ENCODE assay signal across 8 cellular contexts in the genomic region with DNA sequence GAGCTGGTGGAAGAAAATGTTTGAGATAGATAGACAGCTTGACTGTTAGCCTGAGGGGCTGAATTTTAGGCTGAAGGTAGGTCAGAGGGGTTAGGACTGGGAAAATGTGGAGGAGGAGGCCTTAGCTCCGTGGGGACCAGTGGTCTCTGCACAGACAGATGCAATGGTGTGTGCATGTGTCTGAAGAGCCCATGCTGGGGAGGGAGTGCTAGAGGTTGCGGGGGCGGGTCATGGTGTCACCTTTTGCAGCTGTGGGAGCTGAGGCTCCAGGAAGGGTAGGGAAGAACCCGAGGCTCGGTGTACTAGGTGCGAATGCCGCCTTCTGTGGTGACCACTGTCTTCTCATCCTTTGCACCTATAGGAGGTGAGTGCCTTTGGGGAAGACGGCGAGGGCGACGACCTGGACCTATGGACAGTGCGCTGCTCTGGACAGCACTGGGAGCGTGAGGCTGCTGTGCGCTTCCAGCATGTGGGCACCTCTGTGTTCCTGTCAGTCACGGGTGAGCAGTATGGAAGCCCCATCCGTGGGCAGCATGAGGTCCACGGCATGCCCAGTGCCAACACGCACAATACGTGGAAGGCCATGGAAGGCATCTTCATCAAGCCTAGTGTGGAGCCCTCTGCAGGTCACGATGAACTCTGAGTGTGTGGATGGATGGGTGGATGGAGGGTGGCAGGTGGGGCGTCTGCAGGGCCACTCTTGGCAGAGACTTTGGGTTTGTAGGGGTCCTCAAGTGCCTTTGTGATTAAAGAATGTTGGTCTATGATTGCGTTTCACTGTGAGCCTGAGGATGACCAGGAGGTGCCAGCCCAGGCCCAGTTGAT. TPM values are rescaled to one million over a fixed set of nuclear protein-coding genes. Genes with fewer than 3 reads are reported as not detected.
A peak's percentile ranks its signal among the peaks of the same experiment; 100 is the strongest.
DNase-seq lines count a peak whose midpoint lies in the region; ATAC-seq, FAIRE-seq and TF ChIP-seq lines count a peak whose summit lies in the region.

No MANE protein-coding gene starts in this region.

- peak overlapping the region; percentile 95 for H3K4me2 ChIP-seq in A549

- TF ChIP-seq CTCF in A549 (IDR thresholded peaks at IDR 0.05) (no peak), GM12874 (IDR thresholded peaks at IDR 0.05; ENCODE audit: insufficient read depth, low read depth, low read length) (peak; percentile 38), WTC11 (IDR thresholded peaks at IDR 0.05) (no peak), transverse colon (IDR thresholded peaks at IDR 0.05) (no peak)

- CTCF ChIA-PET in A549 (lab: Yijun Ruan, JAX) = interaction anchor here (0.7 to 6.5 kb wide), 13 partner anchors 9 to 51 kb away, joined by 3 to 133 read pairs (median 5); partner anchors contain the start of genes CCDC116 and YDJC
- CTCF ChIA-PET in WTC11 (lab: Charles Lee) = interaction anchor here (0.7 to 4.3 kb wide), 17 partner anchors 9 to 303 kb away, joined by 3 to 273 read pairs (median 6); partner anchors contain the start of genes CCDC116, YDJC and YPEL1

- no peak for DNase-seq in A549 (ENCODE audit: low read depth in 1 of 2, low spot score in 1 of 2)
- DNase-seq in WTC11 (ENCODE audit: low spot score) = no peak
- no peak for DNase-seq in immature natural killer cell
- DNase-seq in transverse colon = no peak
- DNase-seq in DMS53 treated with DMSO at 0.1 percent for 48 hours (lab: John Stamatoyannopoulos, UW; ENCODE audit: unreplicated experiment) = no peak
- DNase-seq in GM19239 (ENCODE audit: insufficient read length, low spot score) = no peak
- no peak for DNase-seq in left colon

- H3K4me1 ChIP-seq in A549 (peaks cover 10% of the 10 kb centered on the region; the same call in 2 of the 3 replicates), transverse colon (peaks cover 4 to 24% (median 21%) of the 10 kb centered on the region in 4 donors)

- H3K9me3 Mint-ChIP-seq in WTC11 (no peaks in the 10 kb centered on the region), immature natural killer cell (no peaks in the 10 kb centered on the region)

- H3K36me3 Mint-ChIP-seq in WTC11 (peaks cover 25% of the 10 kb centered on the region), immature natural killer cell (peaks cover 6 to 16% (median 12%) of the 10 kb centered on the region in 3 donors)

- TF ChIP-seq EP300 in A549 (IDR thresholded peaks at IDR 0.05) (no peak), transverse colon (IDR thresholded peaks at IDR 0.05; ENCODE audit: low read depth) (no peak)

- FAIRE-seq in A549 (lab: Jason Lieb, UNC) (no peak), GM19239 (lab: Jason Lieb, UNC) (no peak)

- H3K4me3 Mint-ChIP-seq in WTC11 = peak overlapping the region; percentile 83; the same call in 1 of the 2 replicates
- peak overlapping the region; percentile 79 to 96 (median 87) for H3K4me3 Mint-ChIP-seq in immature natural killer cell

- no peak overlapping the region for H3K27ac Mint-ChIP-seq in WTC11
- H3K27ac Mint-ChIP-seq in immature natural killer cell = peak overlapping the region in 5 of 6 donors; percentile 54 to 92 (median 60)

- no peak for TF ChIP-seq POLR2A in A549 (IDR thresholded peaks at IDR 0.05; ENCODE audit: low read length)
- TF ChIP-seq POLR2A in transverse colon (IDR thresholded peaks at IDR 0.05) = no peak

- no peaks in the 10 kb centered on the region for H3K27me3 ChIP-seq in transverse colon

- H3K27ac ChIP-seq in A549 (no peak overlapping the region), transverse colon (no peak overlapping the region)

- in situ Hi-C loops in transverse colon (cut with MboI; ENCODE audit: low pct_ligation_motif_present in 1 of 4, low pct_unique_long_range_greater_than_20kb in 1 of 4, low sequenced_read_pairs in 3 of 4) = no loop called here

- no peak for TF ChIP-seq RAD21 in A549 (conservative IDR thresholded peaks at IDR 0.05 in 1 of 2, IDR thresholded peaks at IDR 0.05 in 1 of 2)

- POLR2A ChIA-PET in A549 (lab: Yijun Ruan, JAX) = interaction anchor here (1.6 kb wide), 1 partner anchor 13 kb away, joined by 7 read pairs; no protein-coding TSS in a partner anchor
- POLR2A ChIA-PET in WTC11 (lab: Charles Lee) = interaction anchor here (0.8 to 2.8 kb wide), 3 partner anchors 8 to 20 kb away, joined by 3 to 22 read pairs (median 11); partner anchors contain the start of gene YDJC

- ATAC-seq in A549 (no peak), WTC11 (no peak), left colon (no peak)

- H3K4me3 ChIP-seq in A549 (no peak overlapping the region; the same call in 2 of the 3 replicates), transverse colon (peak overlapping the region in 1 of 4 donors; percentile 81)

- WGBS in A549 (ENCODE audit: missing lambda C conversion rate) = 91% methylated on average over 18 of the region's 22 CpGs
- 80 to 86% methylated on average over 7 to 22 of the region's 22 CpGs for WGBS in transverse colon (ENCODE audit: low coverage in 1 of 2), 2 donors

- intact Hi-C loops in transverse colon (cut with DNase I; ENCODE audit: low total_unique reads) (no loop called here), left colon (cut with DNase I, micrococcal nuclease) (no loop called here)

- peaks cover 16% of the 10 kb centered on the region for H3K4me1 Mint-ChIP-seq in WTC11
- H3K4me1 Mint-ChIP-seq in immature natural killer cell = peaks cover 29 to 38% of the 10 kb centered on the region in 2 donors

- no peaks in the 10 kb centered on the region for H3K36me3 ChIP-seq in transverse colon

- peaks cover 17% of the 10 kb centered on the region for H3K27me3 Mint-ChIP-seq in WTC11 (ENCODE audit: low read depth)
- H3K27me3 Mint-ChIP-seq in immature natural killer cell (ENCODE audit: low read depth in 3 of 3) = peaks cover 2 to 10% (median 6%) of the 10 kb centered on the region in 3 donors

- no peaks in the 10 kb centered on the region for H3K9me3 ChIP-seq in A549
- H3K9me3 ChIP-seq in transverse colon = no peaks in the 10 kb centered on the region

TF ChIP-seq in A549, 52 proteins besides CTCF, POLR2A, EP300 and RAD21:
- no peak for TF ChIP-seq TFCP2L1 (CRISPR knock-in tag; IDR thresholded peaks at IDR 0.05)
- TF ChIP-seq POLR2AphosphoS2 (conservative IDR thresholded peaks at IDR 0.05; ENCODE audit: low read length) = no peak
- TF ChIP-seq FOSB (CRISPR knock-in tag; IDR thresholded peaks at IDR 0.05) = no peak
- TF ChIP-seq GATA3 (IDR thresholded peaks at IDR 0.05; ENCODE audit: borderline replicate concordance) = no peak
- no peak for TF ChIP-seq FOXS1 (CRISPR knock-in tag; IDR thresholded peaks at IDR 0.05)
- no peak for TF ChIP-seq HDAC2 (IDR thresholded peaks at IDR 0.05)

TF ChIP-seq in WTC11, 78 proteins besides CTCF, POLR2A, EP300 and RAD21:
- no peak for TF ChIP-seq IRF2 (CRISPR knock-in tag; IDR thresholded peaks at IDR 0.05; ENCODE audit: borderline replicate concordance, low read depth)
- TF ChIP-seq, protein P1, sequence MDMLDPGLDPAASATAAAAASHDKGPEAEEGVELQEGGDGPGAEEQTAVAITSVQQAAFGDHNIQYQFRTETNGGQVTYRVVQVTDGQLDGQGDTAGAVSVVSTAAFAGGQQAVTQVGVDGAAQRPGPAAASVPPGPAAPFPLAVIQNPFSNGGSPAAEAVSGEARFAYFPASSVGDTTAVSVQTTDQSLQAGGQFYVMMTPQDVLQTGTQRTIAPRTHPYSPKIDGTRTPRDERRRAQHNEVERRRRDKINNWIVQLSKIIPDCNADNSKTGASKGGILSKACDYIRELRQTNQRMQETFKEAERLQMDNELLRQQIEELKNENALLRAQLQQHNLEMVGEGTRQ (CRISPR knock-in tag; IDR thresholded peaks at IDR 0.05) = no peak
- TF ChIP-seq TP53 (CRISPR knock-in tag; IDR thresholded peaks at IDR 0.05) = no peak

RNA-seq across cellular contexts. Expression of gene SDF2L1, which starts 1.6 kb away (rescaled TPM):
- polyA plus RNA-seq in A549 (2011; rRNA removed) (13.7 and 17.5 TPM in 2 replicates), A549 (2017; fragmentation: RNase III; extraction: RNeasy Plus Mini Kit Qiagen cat#74134 plus additional on column Dnase treatment) (38.8 to 41.9 TPM (median 41.0 TPM) in 3 replicates), immature natural killer cell (100 to 1,000 TPM; 119 to 227 (median 178) TPM)
- 99.7 and 128 TPM in 2 replicates for polyA plus RNA-seq in A549 (2012; cell fraction: cytosol; rRNA removed)
- polyA plus RNA-seq in A549 (2012; cell fraction: nucleus; rRNA removed) = 61.8 and 78.3 TPM in 2 replicates
- polyA minus RNA-seq in A549 (2011; rRNA and poly(A)+ RNA removed) = 9.5 and 13.4 TPM in 2 replicates
- total RNA-seq in WTC11 (2021) (52.2 to 73.6 TPM (median 57.0 TPM) in 3 replicates), transverse colon (10 to 100 TPM in 3 of 4 donors, not detected in 1; 34.0 to 55.7 (median 39.5) TPM), left colon (10 to 100 TPM; 29.0 to 46.5 TPM)

RNA-seq across cellular contexts. Expression of gene CCDC116, which starts 11.2 kb away (rescaled TPM):
- polyA plus RNA-seq in A549 (2011; rRNA removed) = 0.05 TPM in 1 of 2 replicates, not detected in the other
- 0.04 and 0.10 TPM in 2 replicates for polyA plus RNA-seq in A549 (2012; cell fraction: cytosol; rRNA removed)
- 0.72 and 1.0 TPM in 2 replicates for polyA plus RNA-seq in A549 (2012; cell fraction: nucleus; rRNA removed)
- polyA plus RNA-seq in A549 (2017; fragmentation: RNase III; extraction: RNeasy Plus Mini Kit Qiagen cat#74134 plus additional on column Dnase treatment) = 0.04 to 0.06 TPM in 2 of 3 replicates, not detected in the other
- not detected in 2 replicates for polyA minus RNA-seq in A549 (2011; rRNA and poly(A)+ RNA removed)
- total RNA-seq in WTC11 (2021) = 0.14 to 0.57 TPM (median 0.27 TPM) in 3 replicates
- under 1 TPM in 1 of 3 donors, not detected in 2; 0.13 TPM for polyA plus RNA-seq in immature natural killer cell
- total RNA-seq in transverse colon = 10 to 100 TPM in 1 of 4 donors, under 1 TPM in 1, not detected in 2; 0.27 to 15.7 TPM
- total RNA-seq in left colon = under 1 TPM; 0.49 to 0.53 TPM

RNA-seq across cellular contexts. Expression of gene YDJC, which starts 13.9 kb away (rescaled TPM):
- polyA plus RNA-seq in A549 (2011; rRNA removed) = 24.8 and 27.0 TPM in 2 replicates
- 60.0 and 90.3 TPM in 2 replicates for polyA plus RNA-seq in A549 (2012; cell fraction: cytosol; rRNA removed)
- 74.3 and 115 TPM in 2 replicates for polyA plus RNA-seq in A549 (2012; cell fraction: nucleus; rRNA removed)
- polyA plus RNA-seq in A549 (2017; fragmentation: RNase III; extraction: RNeasy Plus Mini Kit Qiagen cat#74134 plus additional on column Dnase treatment) = 28.3 to 29.9 TPM (median 28.3 TPM) in 3 replicates
- polyA minus RNA-seq in A549 (2011; rRNA and poly(A)+ RNA removed) = 10.5 and 13.7 TPM in 2 replicates
- 39.1 to 42.1 TPM (median 39.8 TPM) in 3 replicates for total RNA-seq in WTC11 (2021)
- polyA plus RNA-seq in immature natural killer cell = 10 to 100 TPM; 46.7 to 61.7 (median 47.7) TPM
- 100 to 1,000 TPM in 1 of 4 donors, 10 to 100 TPM in 3; 43.3 to 112 (median 69.5) TPM for total RNA-seq in transverse colon
- total RNA-seq in left colon = 10 to 100 TPM; 18.9 to 23.2 TPM

RNA-seq across cellular contexts. Expression of gene PPIL2, which starts 22.1 kb away (rescaled TPM):
- 38.7 and 39.0 TPM in 2 replicates for polyA plus RNA-seq in A549 (2011; rRNA removed)
- polyA plus RNA-seq in A549 (2012; cell fraction: cytosol; rRNA removed) = 37.6 and 38.7 TPM in 2 replicates
- polyA plus RNA-seq in A549 (2012; cell fraction: nucleus; rRNA removed) = 118 and 125 TPM in 2 replicates
- polyA plus RNA-seq in A549 (2017; fragmentation: RNase III; extraction: RNeasy Plus Mini Kit Qiagen cat#74134 plus additional on column Dnase treatment) = 30.8 to 34.0 TPM (median 31.4 TPM) in 3 replicates
- 31.0 and 31.8 TPM in 2 replicates for polyA minus RNA-seq in A549 (2011; rRNA and poly(A)+ RNA removed)
- 35.6 to 47.5 TPM (median 37.4 TPM) in 3 replicates for total RNA-seq in WTC11 (2021)
- 10 to 100 TPM; 13.9 to 54.6 (median 14.5) TPM for polyA plus RNA-seq in immature natural killer cell
- total RNA-seq in transverse colon = 10 to 100 TPM; 36.2 to 93.1 (median 60.1) TPM
- 10 to 100 TPM; 48.0 to 60.5 TPM for total RNA-seq in left colon
